ENCODE assay signal across 2 cellular contexts in genomic region chr3:195908439-195909293, GRCh38.
TF ChIP-seq lines count a peak whose summit lies in the region.

TSS of gene TNK2 (minus strand) at chr3:195908551. CDS start at chr3:195888588, 19,963 bp downstream.

TF ChIP-seq in SK-N-SH treated with all-trans-retinoic acid at 6 μM for 48 hours, 23 proteins besides CTCF, POLR2A, EP300 and RAD21 (continued from another document):
- TF ChIP-seq, protein P1, sequence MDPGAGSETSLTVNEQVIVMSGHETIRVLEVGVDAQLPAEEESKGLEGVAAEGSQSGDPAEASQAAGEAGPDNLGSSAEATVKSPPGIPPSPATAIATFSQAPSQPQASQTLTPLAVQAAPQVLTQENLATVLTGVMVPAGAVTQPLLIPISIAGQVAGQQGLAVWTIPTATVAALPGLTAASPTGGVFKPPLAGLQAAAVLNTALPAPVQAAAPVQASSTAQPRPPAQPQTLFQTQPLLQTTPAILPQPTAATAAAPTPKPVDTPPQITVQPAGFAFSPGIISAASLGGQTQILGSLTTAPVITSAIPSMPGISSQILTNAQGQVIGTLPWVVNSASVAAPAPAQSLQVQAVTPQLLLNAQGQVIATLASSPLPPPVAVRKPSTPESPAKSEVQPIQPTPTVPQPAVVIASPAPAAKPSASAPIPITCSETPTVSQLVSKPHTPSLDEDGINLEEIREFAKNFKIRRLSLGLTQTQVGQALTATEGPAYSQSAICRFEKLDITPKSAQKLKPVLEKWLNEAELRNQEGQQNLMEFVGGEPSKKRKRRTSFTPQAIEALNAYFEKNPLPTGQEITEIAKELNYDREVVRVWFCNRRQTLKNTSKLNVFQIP (CRISPR knock-in tag; IDR thresholded peaks at IDR 0.05; ENCODE audit: borderline replicate concordance, low read depth) = no peak
- no peak for TF ChIP-seq ZFP30 (CRISPR knock-in tag; IDR thresholded peaks at IDR 0.05)

TF ChIP-seq in GM12878, 131 proteins besides CTCF, POLR2A, EP300 and RAD21 (continued from another document):
- 0 out of 2 replicates have a peak, but pooled peaks have one; percentile 37 for TF ChIP-seq SMARCA5 (IDR thresholded peaks at IDR 0.05)
- TF ChIP-seq ZBTB33 (IDR thresholded peaks at IDR 0.05) = no peak
- TF ChIP-seq LARP7 (IDR thresholded peaks at IDR 0.05) = peak; percentile 69; the same call in 1 of the 2 replicates
